In genomic region chr10:110834622-110835219, GRCh38 we compare ENCODE assay signal across 9 cellular contexts. TPM values are rescaled to one million over a fixed set of nuclear protein-coding genes. Genes with fewer than 3 reads are reported as not detected.
DNase-seq lines count a peak whose midpoint lies in the region; ATAC-seq and TF ChIP-seq lines count a peak whose summit lies in the region.
"Had no signal": no experiment of that assay in that cellular context is flagged by ENCODE, and none has a peak within 500 bp of the region (broad histone marks: within the 10 kb centered on the region; RNA-seq: fewer than 3 reads in every experiment).

No MANE protein-coding gene starts in this region.

- ATAC-seq in sciatic nerve: peak; percentile 55
- ATAC-seq in HG03378 (IDR thresholded peaks at IDR 0.05; ENCODE audit: unreplicated experiment): no peak

- DNase-seq in HT1080 (ENCODE audit: low read depth): peak; percentile 9
- peak; percentile 32 for DNase-seq in OCI-M2 (lab: John Stamatoyannopoulos, UW; ENCODE audit: unreplicated experiment)
- peak; percentile 25 for DNase-seq in fibroblast of pulmonary artery (ENCODE audit: low read depth)
- no peak for DNase-seq in sciatic nerve (ENCODE audit: low spot score)
- DNase-seq in amniotic stem cell (lab: John Stamatoyannopoulos, UW): no peak
- DNase-seq in retina: no peak
- no peak for DNase-seq in coronary artery (ENCODE audit: low spot score)
- DNase-seq: dorsolateral prefrontal cortex had no signal

- no peak overlapping the region for H3K4me3 ChIP-seq in fibroblast of pulmonary artery (replicated peaks; ENCODE audit: low read depth, low read length)
- no peak overlapping the region for H3K4me3 ChIP-seq in coronary artery
- H3K4me3 ChIP-seq: dorsolateral prefrontal cortex had no signal

- TF ChIP-seq CTCF in fibroblast of pulmonary artery (IDR thresholded peaks at IDR 0.05; ENCODE audit: low read length, missing control alignments): no peak
- TF ChIP-seq CTCF in coronary artery (IDR thresholded peaks at IDR 0.05): no peak

- peak overlapping the region in 1 of 2 donors; percentile 60 for H3K27ac ChIP-seq in coronary artery
- H3K27ac ChIP-seq: dorsolateral prefrontal cortex had no signal

- intact Hi-C loops in sciatic nerve (cut with DNase I): no loop called here

RNA-seq across cellular contexts. Expression of gene PDCD4, which starts 37.0 kb away (rescaled TPM):
- 29.5 and 29.7 TPM in 2 replicates for total RNA-seq in HT1080 (2014; rRNA removed; shearing (Covaris generic))
- 76.1 and 78.8 TPM in 2 replicates for polyA plus RNA-seq in HT1080 (2015; cell fraction: cytosol; rRNA removed)
- 109 and 120 TPM in 2 replicates for polyA plus RNA-seq in HT1080 (2015; cell fraction: nucleus; rRNA removed)
- 124 TPM for total RNA-seq in sciatic nerve

Comparison
In these comparisons a context has a peak if more than half of its experiments do, and no peak if none do; other contexts are left out.
1. DNase-seq: peak in HT1080 (single experiment), OCI-M2 (single experiment) and fibroblast of pulmonary artery (single experiment); none in sciatic nerve (single experiment), amniotic stem cell (single experiment), retina (single experiment) and coronary artery (single experiment).